Comparison of ENCODE assay signal across 1 cellular context in genomic region chr3:121834734-121835709, GRCh38.
TF ChIP-seq lines count a peak whose summit lies in the region.

TSS of gene EAF2 (plus strand) at chr3:121835209. CDS start at chr3:121835286, 77 bp downstream.
TSS of gene IQCB1 (minus strand) at chr3:121835060. CDS start at chr3:121828960, 6,100 bp downstream.

TF ChIP-seq in GM12878, 131 proteins besides CTCF, POLR2A, EP300 and RAD21 (continued from another document and continues in another):
- no peak for TF ChIP-seq REST (IDR thresholded peaks at IDR 0.05; ENCODE audit: low read depth, low read length)
- no peak for TF ChIP-seq ELK1 (IDR thresholded peaks at IDR 0.05; ENCODE audit: low read depth, low read length)
- TF ChIP-seq SP1 (IDR thresholded peaks at IDR 0.05; ENCODE audit: low read depth, low read length), result peak; percentile 87
- TF ChIP-seq RELB (IDR thresholded peaks at IDR 0.05; ENCODE audit: low read depth), result no peak
- no peak for TF ChIP-seq RAD51 (IDR thresholded peaks at IDR 0.05)
- TF ChIP-seq CREB1 (IDR thresholded peaks at IDR 0.05; ENCODE audit: low read depth), result peak; percentile 79
- TF ChIP-seq ZBED1 (IDR thresholded peaks at IDR 0.05; ENCODE audit: borderline replicate concordance), result no peak
- TF ChIP-seq PBX3 (IDR thresholded peaks at IDR 0.05; ENCODE audit: insufficient replicate concordance, low read depth, low read length), result peak; percentile 58
- TF ChIP-seq NR2C2 (IDR thresholded peaks at IDR 0.05; ENCODE audit: borderline replicate concordance, control insufficient read depth, insufficient read length, low read depth), result no peak
- no peak for TF ChIP-seq MEF2A (IDR thresholded peaks at IDR 0.05; ENCODE audit: insufficient read depth, low read depth, low read length)
- peak; percentile 62; the same call in 1 of the 2 replicates for TF ChIP-seq NBN (IDR thresholded peaks at IDR 0.05)
- no peak for TF ChIP-seq ZBTB4 (CRISPR knock-in tag; IDR thresholded peaks at IDR 0.05)
- no peak for TF ChIP-seq SRF (IDR thresholded peaks at IDR 0.05; ENCODE audit: low read depth in 2 of 2, low read length in 2 of 2)
- no peak; a peak in 1 of 4 replicates for TF ChIP-seq BHLHE40 (IDR thresholded peaks at IDR 0.05; ENCODE audit: borderline replicate concordance in 1 of 2, low read depth in 2 of 2, low read length in 1 of 2)
- peak; percentile 83 for TF ChIP-seq CBFB (IDR thresholded peaks at IDR 0.05; ENCODE audit: low read depth)
- no peak for TF ChIP-seq ZBTB33 (IDR thresholded peaks at IDR 0.05)
- TF ChIP-seq RBBP5 (conservative IDR thresholded peaks at IDR 0.05), result no peak
- TF ChIP-seq ASH2L (IDR thresholded peaks at IDR 0.05; ENCODE audit: borderline replicate concordance, low read depth), result no peak
- TF ChIP-seq TCF7 (IDR thresholded peaks at IDR 0.05; ENCODE audit: borderline replicate concordance), result no peak
- TF ChIP-seq NFIC (IDR thresholded peaks at IDR 0.05; ENCODE audit: low read depth, low read length), result no peak
- TF ChIP-seq KDM1A (IDR thresholded peaks at IDR 0.05; ENCODE audit: borderline replicate concordance), result no peak
- no peak for TF ChIP-seq CEBPB (IDR thresholded peaks at IDR 0.05; ENCODE audit: borderline replicate concordance in 1 of 2, low read depth in 2 of 2, low read length in 2 of 2)
- TF ChIP-seq SMC3 (IDR thresholded peaks at IDR 0.05; ENCODE audit: borderline replicate concordance, low read length), result no peak
- TF ChIP-seq TCF3 (IDR thresholded peaks at IDR 0.05; ENCODE audit: borderline replicate concordance, insufficient read depth, low read depth, low read length), result peak; percentile 77; the same call in 1 of the 2 replicates
- TF ChIP-seq JUND (IDR thresholded peaks at IDR 0.05; ENCODE audit: low read depth, low read length), result no peak
- no peak for TF ChIP-seq ZNF274 (IDR thresholded peaks at IDR 0.05; ENCODE audit: insufficient read depth, insufficient read length)
- TF ChIP-seq POLR2AphosphoS2 (IDR thresholded peaks at IDR 0.05; ENCODE audit: low read depth, low read length), result peak; percentile 93
- TF ChIP-seq BCLAF1 (IDR thresholded peaks at IDR 0.05), result no peak
- TF ChIP-seq CUX1 (IDR thresholded peaks at IDR 0.05; ENCODE audit: insufficient replicate concordance, low read depth, low read length), result no peak
- no peak for TF ChIP-seq STAT1 (conservative IDR thresholded peaks at IDR 0.05)
- 0 out of 3 replicates have a peak, but pooled peaks of 1 of the 2 experiments have one; percentile 5 for TF ChIP-seq EGR1 (IDR thresholded peaks at IDR 0.05; ENCODE audit: borderline replicate concordance in 1 of 2, low read depth in 2 of 2, low read length in 2 of 2)
- 0 out of 2 replicates have a peak, but pooled peaks have one; percentile 53 for TF ChIP-seq CHD1 (IDR thresholded peaks at IDR 0.05; ENCODE audit: low read depth, low read length)
- peak; percentile 11; the same call in 1 of the 2 replicates for TF ChIP-seq BRCA1 (IDR thresholded peaks at IDR 0.05; ENCODE audit: low read depth, low read length)
- peak; percentile 88 for TF ChIP-seq MAX (IDR thresholded peaks at IDR 0.05; ENCODE audit: low read depth, low read length)
- no peak for TF ChIP-seq SIX5 (IDR thresholded peaks at IDR 0.05; ENCODE audit: low read depth, low read length, severe bottlenecking)
- no peak for TF ChIP-seq FOXK2 (IDR thresholded peaks at IDR 0.05)
